18 cellular contexts compared by ENCODE assay signal in the genomic region with DNA sequence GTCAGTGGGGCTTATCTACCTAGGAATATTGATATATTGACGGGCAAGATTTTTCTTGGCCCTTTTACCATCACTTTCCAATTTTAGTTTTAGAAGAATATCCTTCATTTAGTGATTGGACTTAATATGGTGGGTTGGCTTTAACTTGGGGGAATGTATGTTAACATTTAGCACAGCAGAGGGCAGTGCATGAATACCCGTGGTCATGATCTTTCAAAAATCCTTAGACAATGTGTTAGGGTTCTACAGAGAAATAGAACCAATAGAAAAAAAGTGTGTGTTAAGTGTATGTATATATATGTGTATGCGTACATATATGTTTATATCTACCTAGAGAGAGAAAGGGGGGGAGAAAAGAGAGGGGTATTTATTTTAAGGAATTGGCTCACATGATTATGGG. TPM values are rescaled to one million over a fixed set of nuclear protein-coding genes. Genes with fewer than 3 reads are reported as not detected.
DNase-seq lines count a peak whose midpoint lies in the region; TF ChIP-seq lines count a peak whose summit lies in the region.
"Had no signal": no experiment of that assay in that cellular context is flagged by ENCODE, and none has a peak within 500 bp of the region (broad histone marks: within the 10 kb centered on the region; RNA-seq: fewer than 3 reads in every experiment).

No MANE protein-coding gene starts in this region.

- TF ChIP-seq EP300 in esophagus muscularis mucosa (IDR thresholded peaks at IDR 0.05), result no peak

- TF ChIP-seq POLR2A in spleen (IDR thresholded peaks at IDR 0.05) (no peak), esophagus muscularis mucosa (IDR thresholded peaks at IDR 0.05; ENCODE audit: low read depth) (no peak)

- no peaks in the 10 kb centered on the region for H3K27me3 ChIP-seq in spleen (replicated peaks in 1 of 7)
- no peaks in the 10 kb centered on the region for H3K27me3 ChIP-seq in esophagus muscularis mucosa
- H3K27me3 ChIP-seq: tibial nerve had no signal

- no peak overlapping the region for H3K27ac ChIP-seq in spleen
- H3K27ac ChIP-seq in esophagus muscularis mucosa (replicated peaks in 1 of 4), result no peak overlapping the region
- H3K27ac ChIP-seq: tibial nerve had no signal

- no peaks in the 10 kb centered on the region for H3K9me3 ChIP-seq in spleen
- no peaks in the 10 kb centered on the region for H3K9me3 ChIP-seq in esophagus muscularis mucosa
- H3K9me3 ChIP-seq: tibial nerve had no signal

- intact Hi-C loops in spleen (cut with DNase I; ENCODE audit: low total_unique reads) (no loop called here), esophagus muscularis mucosa (cut with DNase I) (loop anchor here (5.0 to 10.0 kb wide), 2 partner anchors 61 to 669 kb away; no protein-coding TSS in a partner anchor)

- peak; percentile 13 for TF ChIP-seq CTCF in GM12873 (IDR thresholded peaks at IDR 0.05; ENCODE audit: insufficient read depth, low read depth, low read length, missing control alignments)
- peak; percentile 28 for TF ChIP-seq CTCF in choroid plexus epithelial cell (conservative IDR thresholded peaks at IDR 0.05; ENCODE audit: low read depth, low read length)
- peak; percentile 9 for TF ChIP-seq CTCF in retinal pigment epithelial cell (conservative IDR thresholded peaks at IDR 0.05; ENCODE audit: low read depth, low read length)
- TF ChIP-seq CTCF in spleen (IDR thresholded peaks at IDR 0.05 in 8 of 11, conservative IDR thresholded peaks at IDR 0.05 in 3 of 11), result no peak
- TF ChIP-seq CTCF in esophagus muscularis mucosa (IDR thresholded peaks at IDR 0.05), result no peak

- H3K4me3 ChIP-seq in choroid plexus epithelial cell (ENCODE audit: low read depth, low read length), result no peak overlapping the region
- no peak overlapping the region for H3K4me3 ChIP-seq in retinal pigment epithelial cell (ENCODE audit: low read length)
- H3K4me3 ChIP-seq in spleen, result no peak overlapping the region
- H3K4me3 ChIP-seq in esophagus muscularis mucosa, result no peak overlapping the region
- H3K4me3 ChIP-seq: tibial nerve had no signal

- DNase-seq in NAMALWA (ENCODE audit: low spot score), result peak; percentile 20
- peak; percentile 34 for DNase-seq in choroid plexus epithelial cell (ENCODE audit: low read depth)
- DNase-seq in retinal pigment epithelial cell (ENCODE audit: low read depth), result no peak
- no peak for DNase-seq in 8988T
- DNase-seq in spleen, result no peak
- DNase-seq in esophagus muscularis mucosa (ENCODE audit: extremely low spot score), result no peak
- DNase-seq: activated naive CD8-positive, alpha-beta T cell treated with anti-CD3 and anti-CD28 coated beads, Interleukin-2, amount 10 ng/mL, durations not matched to agents 7 days and 5 days; activated T-cell treated with anti-CD3 and anti-CD28 coated beads, Interleukin-2, amount 50 U/mL, for 1 hour; Calu3; cerebellar nuclear complex; left cardiac atrium; NCI-H1105; NCI-H510A; stimulated activated CD4-positive, alpha-beta T cell treated with anti-CD3 and anti-CD28 coated beads, Interleukin-4, amount 100 ng/mL, for 24 hours had no signal

- H3K4me1 ChIP-seq in spleen (peaks cover 20 to 32% (median 31%) of the 10 kb centered on the region in 6 donors), esophagus muscularis mucosa (peaks cover 0 to 5% (median 0%) of the 10 kb centered on the region in 4 donors)

- H3K36me3 ChIP-seq in spleen (no peaks in the 10 kb centered on the region), esophagus muscularis mucosa (no peaks in the 10 kb centered on the region)
- H3K36me3 ChIP-seq: tibial nerve had no signal

- WGBS in spleen, 5 donors, result 83 to 93% (median 85%) methylated on average over 3 of the region's 3 CpGs
- WGBS in esophagus muscularis mucosa, result 89% methylated on average over 3 of the region's 3 CpGs

RNA-seq across cellular contexts. Expression of gene GPR171, which starts 36.9 kb away (rescaled TPM):
- 10 to 100 TPM in 5 of 7 donors, 1 to 10 TPM in 2; 8.8 to 40.4 (median 14.3) TPM for total RNA-seq in spleen
- 1 to 10 TPM; 2.7 to 9.1 (median 2.9) TPM for polyA plus RNA-seq in spleen
- 1 to 10 TPM in 2 of 4 donors, under 1 TPM in 2; 0.46 to 3.7 (median 1.3) TPM for total RNA-seq in esophagus muscularis mucosa
- total RNA-seq: Calu3, H1, RPMI7951 had no signal
- polyA plus RNA-seq: H1 had no signal

Comparison
In these comparisons a context has a peak if more than half of its experiments do, and no peak if none do; other contexts are left out.
1. CTCF ChIP-seq: peak in GM12873 (single experiment), choroid plexus epithelial cell (single experiment) and retinal pigment epithelial cell (single experiment); none in spleen (0 of 11) and esophagus muscularis mucosa (0 of 3).
2. DNase-seq: peak in NAMALWA (single experiment) and choroid plexus epithelial cell (single experiment); none in retinal pigment epithelial cell (single experiment), 8988T (single experiment), spleen (single experiment) and esophagus muscularis mucosa (single experiment).